In genomic region chr7:74240482-74240881, GRCh38 we compare ENCODE assay signal across 1 cellular context.
A peak's percentile ranks its signal among the peaks of the same experiment; 100 is the strongest.
TF ChIP-seq lines count a peak whose summit lies in the region.

No MANE protein-coding gene starts in this region.

TF ChIP-seq in liver, 16 proteins besides CTCF, POLR2A, EP300 and RAD21 (continued from another document):
- TF ChIP-seq, protein P1, sequence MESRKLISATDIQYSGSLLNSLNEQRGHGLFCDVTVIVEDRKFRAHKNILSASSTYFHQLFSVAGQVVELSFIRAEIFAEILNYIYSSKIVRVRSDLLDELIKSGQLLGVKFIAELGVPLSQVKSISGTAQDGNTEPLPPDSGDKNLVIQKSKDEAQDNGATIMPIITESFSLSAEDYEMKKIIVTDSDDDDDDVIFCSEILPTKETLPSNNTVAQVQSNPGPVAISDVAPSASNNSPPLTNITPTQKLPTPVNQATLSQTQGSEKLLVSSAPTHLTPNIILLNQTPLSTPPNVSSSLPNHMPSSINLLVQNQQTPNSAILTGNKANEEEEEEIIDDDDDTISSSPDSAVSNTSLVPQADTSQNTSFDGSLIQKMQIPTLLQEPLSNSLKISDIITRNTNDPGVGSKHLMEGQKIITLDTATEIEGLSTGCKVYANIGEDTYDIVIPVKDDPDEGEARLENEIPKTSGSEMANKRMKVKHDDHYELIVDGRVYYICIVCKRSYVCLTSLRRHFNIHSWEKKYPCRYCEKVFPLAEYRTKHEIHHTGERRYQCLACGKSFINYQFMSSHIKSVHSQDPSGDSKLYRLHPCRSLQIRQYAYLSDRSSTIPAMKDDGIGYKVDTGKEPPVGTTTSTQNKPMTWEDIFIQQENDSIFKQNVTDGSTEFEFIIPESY (IDR thresholded peaks at IDR 0.05): no peak
- TF ChIP-seq NR2F2 (IDR thresholded peaks at IDR 0.05): no peak
- peak; percentile 65 for TF ChIP-seq SP1 (IDR thresholded peaks at IDR 0.05)
- no peak for TF ChIP-seq TAF1 (conservative IDR thresholded peaks at IDR 0.05)
- TF ChIP-seq EGR1 (IDR thresholded peaks at IDR 0.05; ENCODE audit: low read depth in 2 of 2): no peak
- TF ChIP-seq GABPA (IDR thresholded peaks at IDR 0.05 in 1 of 2, conservative IDR thresholded peaks at IDR 0.05 in 1 of 2): peak in 1 of 2 donors; percentile 59
